In genomic region chr7:18524248-18524647, GRCh38 we compare ENCODE assay signal across 15 cellular contexts. TPM values are rescaled to one million over a fixed set of nuclear protein-coding genes. Genes with fewer than 3 reads are reported as not detected.
A peak's percentile ranks its signal among the peaks of the same experiment; 100 is the strongest.
DNase-seq lines count a peak whose midpoint lies in the region; ATAC-seq and TF ChIP-seq lines count a peak whose summit lies in the region.
"Had no signal": no experiment of that assay in that cellular context is flagged by ENCODE, and none has a peak within 500 bp of the region (broad histone marks: within the 10 kb centered on the region; RNA-seq: fewer than 3 reads in every experiment).

No MANE protein-coding gene starts in this region.

- H3K9me3 ChIP-seq in left ventricle myocardium inferior (replicated peaks): no peaks in the 10 kb centered on the region
- no peaks in the 10 kb centered on the region for H3K9me3 ChIP-seq in ascending aorta

- no peak for DNase-seq in left ventricle myocardium inferior
- no peak for DNase-seq in cardiac septum (ENCODE audit: low spot score)
- no peak for DNase-seq in ascending aorta (ENCODE audit: low spot score in 2 of 2)
- no peak for DNase-seq in NCI-H1694 treated with DMSO at 0.1 percent for 48 hours (lab: John Stamatoyannopoulos, UW)
- no peak for DNase-seq in activated gamma-delta T cell (lab: John Stamatoyannopoulos, UW)
- DNase-seq: ACHN; C1 segment of cervical spinal cord; Calu3; CD4-positive, alpha-beta T cell; DMS 273 treated with DMSO at 0.1 percent for 48 hours; GM23248; H7 had no signal

- H3K4me1 ChIP-seq in left ventricle myocardium inferior (peaks cover 66% of the 10 kb centered on the region), ascending aorta (peaks cover 3 to 36% of the 10 kb centered on the region in 2 donors)

- TF ChIP-seq CTCF in left ventricle myocardium inferior (IDR thresholded peaks at IDR 0.05; ENCODE audit: borderline replicate concordance): no peak
- no peak for TF ChIP-seq CTCF in ascending aorta (IDR thresholded peaks at IDR 0.05)

- H3K36me3 ChIP-seq in left ventricle myocardium inferior (no peaks in the 10 kb centered on the region), ascending aorta (no peaks in the 10 kb centered on the region)

- intact Hi-C loops in left ventricle myocardium inferior (cut with micrococcal nuclease) (no loop called here), cardiac septum (cut with DNase I) (no loop called here), ascending aorta (cut with DNase I) (no loop called here)

- H3K4me3 Mint-ChIP-seq in IgD-negative memory B cell: peak overlapping the region in 1 of 4 donors; percentile 43
- H3K4me3 Mint-ChIP-seq: CD4-positive, alpha-beta T cell had no signal

- peak overlapping the region; percentile 3 for H3K27ac ChIP-seq in left ventricle myocardium inferior (replicated peaks)
- peak overlapping the region; percentile 12 to 85 for H3K27ac ChIP-seq in ascending aorta
- H3K27ac ChIP-seq: GM23248, KMS-11 had no signal

- H3K9me3 Mint-ChIP-seq in IgD-negative memory B cell: no peaks in the 10 kb centered on the region
- H3K9me3 Mint-ChIP-seq: CD4-positive, alpha-beta T cell had no signal

- H3K4me3 ChIP-seq in left ventricle myocardium inferior (no peak overlapping the region), ascending aorta (no peak overlapping the region)
- H3K4me3 ChIP-seq: GM23248 had no signal

- no peaks in the 10 kb centered on the region for H3K27me3 Mint-ChIP-seq in IgD-negative memory B cell
- H3K27me3 Mint-ChIP-seq: CD4-positive, alpha-beta T cell had no signal

- no peaks in the 10 kb centered on the region for H3K36me3 Mint-ChIP-seq in IgD-negative memory B cell

- peaks cover 56 to 73% (median 68%) of the 10 kb centered on the region in 3 donors for H3K4me1 Mint-ChIP-seq in IgD-negative memory B cell

- H3K27me3 ChIP-seq in left ventricle myocardium inferior (ENCODE audit: low read depth): no peaks in the 10 kb centered on the region
- no peaks in the 10 kb centered on the region for H3K27me3 ChIP-seq in ascending aorta

- H3K27ac Mint-ChIP-seq in IgD-negative memory B cell: peak overlapping the region in 2 of 3 donors; percentile 7 to 12
- H3K27ac Mint-ChIP-seq: CD4-positive, alpha-beta T cell had no signal

- no peak for ATAC-seq in HG03378 (IDR thresholded peaks at IDR 0.05; ENCODE audit: unreplicated experiment)

RNA-seq across cellular contexts. Expression of gene HDAC9, which starts 28.7 kb away (rescaled TPM):
- total RNA-seq in left ventricle myocardium inferior (39.6 TPM), cardiac septum (87.5 TPM), ascending aorta (33.4 TPM)
- 81.2 TPM for polyA plus RNA-seq in IgD-negative memory B cell
